In genomic region chrX:153944140-153944799, GRCh38 we compare ENCODE assay signal across 8 cellular contexts. TPM values are rescaled to one million over a fixed set of nuclear protein-coding genes. Genes with fewer than 3 reads are reported as not detected.
A peak's percentile ranks its signal among the peaks of the same experiment; 100 is the strongest.
DNase-seq lines count a peak whose midpoint lies in the region; ATAC-seq, FAIRE-seq and TF ChIP-seq lines count a peak whose summit lies in the region.

TSS of gene RENBP (minus strand) at chrX:153944643. CDS start at chrX:153944610, 33 bp downstream.

- BruUV-seq in K562 (replicated peaks; lab: Mats Ljungman, UMichigan) (TSS peak; percentile 38), HepG2 (replicated peaks; lab: Mats Ljungman, UMichigan) (no TSS peak)

- H3K9me3 ChIP-seq in BLaER1 treated with 17β-estradiol and CSF1 and Interleukin-3, amounts not matched to agents 10 nM and 100 nM (replicated peaks in 1 of 11) = no peaks in the 10 kb centered on the region
- H3K9me3 ChIP-seq in K562 (replicated peaks; ENCODE audit: control insufficient read depth, insufficient read depth, low read depth, low read length) (no peaks in the 10 kb centered on the region), HepG2 (ENCODE audit: low read length) (no peaks in the 10 kb centered on the region), stomach smooth muscle (ENCODE audit: control insufficient read depth in 2 of 2, low read length in 2 of 2) (no peaks in the 10 kb centered on the region)

- peak within 1 kb of the TSS; percentile 72 to 82 (median 77) for H3K9ac ChIP-seq in BLaER1 treated with 17β-estradiol and CSF1 and Interleukin-3, amounts not matched to agents 10 nM and 100 nM
- H3K9ac ChIP-seq in K562 (ENCODE audit: insufficient read depth in 1 of 2, low read depth in 2 of 2, low read length in 2 of 2) = peak within 1 kb of the TSS; percentile 64 to 91
- no peak within 1 kb of the TSS for H3K9ac ChIP-seq in HepG2 (ENCODE audit: insufficient read depth, low read depth, low read length)
- peak within 1 kb of the TSS; percentile 36 to 48 for H3K9ac ChIP-seq in stomach smooth muscle (ENCODE audit: low read length in 2 of 2)

- CTCF ChIA-PET in K562 (lab: Yijun Ruan, JAX; ENCODE audit: low intra/inter-chr PET ratio) (no interaction called here), HepG2 (lab: Yijun Ruan, JAX; ENCODE audit: low intra/inter-chr PET ratio, low total read pairs) (no interaction called here)

- no peak for TF ChIP-seq RAD21 in K562 (CRISPR knock-in tag; conservative IDR thresholded peaks at IDR 0.05 in 1 of 2, IDR thresholded peaks at IDR 0.05 in 1 of 2)
- TF ChIP-seq RAD21 in HepG2 (CRISPR knock-in tag; IDR thresholded peaks at IDR 0.05) = no peak

- 22% methylated on average over 9 of the region's 31 CpGs for WGBS in K562 (ENCODE audit: insufficient coverage, low coverage, missing lambda C conversion rate)
- no CpG with 5 or more reads among the region's 31 CpGs for WGBS in HepG2 (ENCODE audit: low lambda C conversion rate)

- TF ChIP-seq POLR2A in K562 (conservative IDR thresholded peaks at IDR 0.05) (peak; percentile 56; the same call in 1 of the 2 replicates), HepG2 (IDR thresholded peaks at IDR 0.05; ENCODE audit: insufficient read depth in 1 of 2, low read depth in 2 of 2, low read length in 2 of 2) (no peak)

- intact Hi-C loops in K562 (cut with micrococcal nuclease) = no loop called here
- intact Hi-C loops in HepG2 (cut with micrococcal nuclease; ENCODE audit: unreplicated experiment) = loop anchor here (10.0 kb wide), 1 partner anchor 179 kb away; the partner anchor contains the start of gene PLXNB3

- H4K20me1 ChIP-seq in BLaER1 treated with 17β-estradiol and CSF1 and Interleukin-3, amounts not matched to agents 10 nM and 100 nM = peaks cover 30 to 86% (median 71%) of the 10 kb centered on the region in 11 experiments
- H4K20me1 ChIP-seq in K562 (replicated peaks; ENCODE audit: control insufficient read depth, insufficient read depth, low read length) = no peaks in the 10 kb centered on the region
- no peaks in the 10 kb centered on the region for H4K20me1 ChIP-seq in HepG2 (ENCODE audit: insufficient read depth, low read length)

- ATAC-seq in K562 = peak; percentile 73
- ATAC-seq in HepG2 = no peak
- ATAC-seq in GM18909 (IDR thresholded peaks at IDR 0.05; ENCODE audit: poor library complexity, unreplicated experiment) = no peak

- H3K79me2 ChIP-seq in K562 (ENCODE audit: control insufficient read depth, insufficient read depth, low read length) (peaks cover 7% of the 10 kb centered on the region; the same call in 2 of the 3 replicates), HepG2 (ENCODE audit: insufficient read depth, low read length) (no peaks in the 10 kb centered on the region)

- TF ChIP-seq EP300 in K562 (IDR thresholded peaks at IDR 0.05; ENCODE audit: low read length) (no peak), HepG2 (IDR thresholded peaks at IDR 0.05; ENCODE audit: low read depth in 2 of 2, low read length in 2 of 2) (no peak), HepG2 (CRISPR knock-in tag; IDR thresholded peaks at IDR 0.05; ENCODE audit: borderline replicate concordance) (no peak)

- peak; percentile 2 for DNase-seq in NCI-H1436 treated with DMSO at 0.1 percent for 48 hours (lab: John Stamatoyannopoulos, UW)
- peak; percentile 59 to 77 (median 60) for DNase-seq in K562 (ENCODE audit: extremely low read depth in 1 of 4, low spot score in 3 of 4)
- no peak for DNase-seq in HepG2 (ENCODE audit: low spot score)
- no peak for DNase-seq in occipital lobe (lab: John Stamatoyannopoulos, UW)
- no peak for DNase-seq in GDM1 (lab: John Stamatoyannopoulos, UW)

- H3K27ac ChIP-seq in BLaER1 treated with 17β-estradiol and CSF1 and Interleukin-3, amounts not matched to agents 10 nM and 100 nM = peak within 1 kb of the TSS; percentile 60 to 84 (median 80)
- peak within 1 kb of the TSS; percentile 60 for H3K27ac ChIP-seq in K562 (ENCODE audit: extremely low read depth, low read depth, low read length)
- no peak within 1 kb of the TSS for H3K27ac ChIP-seq in HepG2 (ENCODE audit: extremely low read length, insufficient read depth, low read length)
- no peak within 1 kb of the TSS for H3K27ac ChIP-seq in stomach smooth muscle (ENCODE audit: low read length)

- H3K4me2 ChIP-seq in BLaER1 treated with 17β-estradiol and CSF1 and Interleukin-3, amounts not matched to agents 10 nM and 100 nM = peak within 1 kb of the TSS; percentile 72 to 93 (median 85)
- H3K4me2 ChIP-seq in K562 (ENCODE audit: insufficient read depth, low read length) (peak within 1 kb of the TSS; percentile 78), HepG2 (ENCODE audit: low read depth, low read length) (no peak within 1 kb of the TSS; the same call in 1 of the 2 replicates)

- TF ChIP-seq CTCF in K562 (IDR thresholded peaks at IDR 0.05 in 2 of 3, conservative IDR thresholded peaks at IDR 0.05 in 1 of 3; ENCODE audit: insufficient read depth in 2 of 3, low read depth in 1 of 3, low read length in 3 of 3) (no peak), HepG2 (CRISPR knock-in tag; IDR thresholded peaks at IDR 0.05) (no peak)

- H2AFZ ChIP-seq in K562 (ENCODE audit: low read depth, low read length) (peak within 1 kb of the TSS; percentile 78), HepG2 (ENCODE audit: low read length) (no peak within 1 kb of the TSS)

- POLR2A ChIA-PET in K562 (lab: Yijun Ruan, JAX) (interaction anchor here (1.1 to 1.6 kb wide), 4 partner anchors 9 to 74 kb away, joined by 3 to 5 read pairs (median 4); partner anchors contain the start of genes ARHGAP4 and NAA10), HepG2 (lab: Yijun Ruan, JAX) (interaction anchor here (1.4 to 5.8 kb wide), 2 partner anchors 9 to 16 kb away, joined by 5 to 82 read pairs; partner anchors contain the start of gene NAA10)

- H3K4me3 ChIP-seq in BLaER1 treated with 17β-estradiol and CSF1 and Interleukin-3, amounts not matched to agents 10 nM and 100 nM = peak within 1 kb of the TSS; percentile 51 to 70 (median 58)
- H3K4me3 ChIP-seq in K562 (peak within 1 kb of the TSS; percentile 44), HepG2 (replicated peaks in 1 of 3; ENCODE audit: insufficient read depth in 1 of 3, low read depth in 2 of 3, low read length in 3 of 3) (no peak within 1 kb of the TSS; a peak in 1 of 6 replicates), stomach smooth muscle (ENCODE audit: low read length in 2 of 2) (peak within 1 kb of the TSS; percentile 49 to 60)

- FAIRE-seq in K562 (lab: Jason Lieb, UNC) (peak; percentile 72), HepG2 (lab: Jason Lieb, UNC) (no peak)

- peaks cover 74 to 94% (median 89%) of the 10 kb centered on the region in 10 experiments for H3K4me1 ChIP-seq in BLaER1 treated with 17β-estradiol and CSF1 and Interleukin-3, amounts not matched to agents 10 nM and 100 nM
- peaks cover 16 to 76% of the 10 kb centered on the region in 2 experiments for H3K4me1 ChIP-seq in K562 (replicated peaks in 1 of 2; ENCODE audit: control insufficient read depth in 2 of 2, insufficient read depth in 2 of 2, low read length in 2 of 2)
- H3K4me1 ChIP-seq in HepG2 (ENCODE audit: insufficient read depth, low read length) = peaks cover 59% of the 10 kb centered on the region
- peaks cover 28% of the 10 kb centered on the region for H3K4me1 ChIP-seq in stomach smooth muscle (ENCODE audit: control insufficient read depth, insufficient read depth, low read length)

- H3K9me1 ChIP-seq in K562 (ENCODE audit: control insufficient read depth, insufficient read depth, low read length) = no peaks in the 10 kb centered on the region

- peaks cover 63 to 92% (median 79%) of the 10 kb centered on the region in 11 experiments for H3K27me3 ChIP-seq in BLaER1 treated with 17β-estradiol and CSF1 and Interleukin-3, amounts not matched to agents 10 nM and 100 nM
- no peaks in the 10 kb centered on the region for H3K27me3 ChIP-seq in K562 (ENCODE audit: control insufficient read depth in 2 of 2, insufficient read depth in 2 of 2, low read length in 2 of 2)
- no peaks in the 10 kb centered on the region for H3K27me3 ChIP-seq in HepG2 (ENCODE audit: control insufficient read depth in 1 of 2, insufficient read depth in 2 of 2, low read length in 2 of 2)
- peaks cover 0 to 8% of the 10 kb centered on the region in 2 donors for H3K27me3 ChIP-seq in stomach smooth muscle (ENCODE audit: control insufficient read depth in 1 of 2, insufficient read depth in 2 of 2, low read length in 2 of 2)

- peaks cover under 1 to 33% (median 9%) of the 10 kb centered on the region in 11 experiments; a peak in 15 of 22 replicates for H3K36me3 ChIP-seq in BLaER1 treated with 17β-estradiol and CSF1 and Interleukin-3, amounts not matched to agents 10 nM and 100 nM
- H3K36me3 ChIP-seq in K562 (ENCODE audit: control insufficient read depth, insufficient read depth, low read length) (peaks cover 24% of the 10 kb centered on the region), HepG2 (replicated peaks in 1 of 2; ENCODE audit: control insufficient read depth in 1 of 2, insufficient read depth in 2 of 2, low read length in 2 of 2) (no peaks in the 10 kb centered on the region), stomach smooth muscle (ENCODE audit: control insufficient read depth in 2 of 2, insufficient read depth in 2 of 2, low read length in 2 of 2) (no peaks in the 10 kb centered on the region)

- in situ Hi-C loops in K562 (cut with MboI) = no loop called here
- in situ Hi-C loops in HepG2 (cut with HindIII; ENCODE audit: extremely low pct_ligation_motif_present, low pct_unique_long_range_greater_than_20kb) = no loop called here

RNA-seq across cellular contexts. Expression of gene RENBP, which starts in this region (rescaled TPM):
- 14.9 and 45.4 TPM in 2 replicates for total RNA-seq in K562 (2011; cell fraction: chromatin; rRNA removed; ENCODE audit: low replicate concordance)
- 31.0 and 32.8 TPM in 2 replicates for total RNA-seq in K562 (2011; cell fraction: nucleolus; rRNA removed)
- 15.7 and 24.1 TPM in 2 replicates for total RNA-seq in K562 (2011; cell fraction: nucleoplasm; rRNA removed)
- total RNA-seq in K562 (2014; rRNA removed) (8.4 and 9.5 TPM in 2 replicates), K562 (2014; rRNA removed; fragmentation: Illumina TruSeq; extraction: Trizol) (2.7 and 4.0 TPM in 2 replicates), K562 (2015; rRNA removed; fragmentation: Illumina TruSeq; extraction: Trizol) (12.3 and 13.4 TPM in 2 replicates), K562 (2021) (9.6 and 14.8 TPM in 2 replicates), HepG2 (2016; rRNA removed; fragmentation: Illumina TruSeq; extraction: Trizol) (0.77 and 1.4 TPM in 2 replicates), occipital lobe (2.8 TPM)
- polyA plus RNA-seq in K562 (2011; rRNA removed) (12.7 and 16.4 TPM in 2 replicates), K562 (2014; fragmentation: Illumina TruSeq; extraction: Trizol) (5.6 and 7.3 TPM in 2 replicates), K562 (2014; fragmentation: Nextera tagmentation; extraction: Ambion mirVana) (under 1 TPM in 1 of 2 experiments, not detected in 1; 0.07 TPM), K562 (2014; rRNA removed) (11.1 and 11.6 TPM in 2 replicates), HepG2 (2011; rRNA removed) (2.0 and 2.6 TPM in 2 replicates)
- 21.2 and 25.6 TPM in 2 replicates for polyA plus RNA-seq in K562 (2011; cell fraction: cytosol; rRNA removed)
- polyA plus RNA-seq in K562 (2011; cell fraction: nucleus; rRNA removed) = 48.7 and 48.8 TPM in 2 replicates
- polyA plus RNA-seq in K562 (2012) = 24.3 and 60.0 TPM in 2 replicates
- 5.5 and 12.0 TPM in 2 replicates for polyA minus RNA-seq in K562 (2011; rRNA and poly(A)+ RNA removed)
- polyA minus RNA-seq in K562 (2011; cell fraction: cytosol; rRNA and poly(A)+ RNA removed) = 7.0 and 13.6 TPM in 2 replicates
- 9.8 and 16.1 TPM in 2 replicates for polyA minus RNA-seq in K562 (2011; cell fraction: nucleus; rRNA and poly(A)+ RNA removed)
- not detected in 2 replicates for total RNA-seq in HepG2 (2016; cell fraction: cytosol; rRNA removed; fragmentation: Illumina TruSeq; extraction: Trizol; ENCODE audit: low read depth)
- total RNA-seq in HepG2 (2016; cell fraction: insoluble cytoplasmic fraction; rRNA removed; fragmentation: Illumina TruSeq; extraction: Trizol) = 0.48 and 1.3 TPM in 2 replicates
- total RNA-seq in HepG2 (2016; cell fraction: membrane; rRNA removed; fragmentation: Illumina TruSeq; extraction: Trizol) = 0.31 and 0.34 TPM in 2 replicates
- 0.78 and 1.4 TPM in 2 replicates for total RNA-seq in HepG2 (2016; cell fraction: nucleus; rRNA removed; fragmentation: Illumina TruSeq; extraction: Trizol)
- polyA plus RNA-seq in HepG2 (2011; cell fraction: cytosol; rRNA removed) = 2.7 and 3.2 TPM in 2 replicates
- polyA plus RNA-seq in HepG2 (2011; cell fraction: nucleus; rRNA removed) = 7.0 and 9.2 TPM in 2 replicates
- 1.5 and 2.1 TPM in 2 replicates for polyA plus RNA-seq in HepG2 (2012)
- 0.29 and 0.48 TPM in 2 replicates for polyA plus RNA-seq in HepG2 (2016; cell fraction: cytosol; fragmentation: Illumina TruSeq; extraction: Trizol; ENCODE audit: low read depth)
- polyA plus RNA-seq in HepG2 (2016; cell fraction: insoluble cytoplasmic fraction; fragmentation: Illumina TruSeq; extraction: Trizol; ENCODE audit: low read depth) = 0.72 and 1.8 TPM in 2 replicates
- 0.16 and 0.45 TPM in 2 replicates for polyA plus RNA-seq in HepG2 (2016; cell fraction: membrane; fragmentation: Illumina TruSeq; extraction: Trizol; ENCODE audit: low read depth)
- polyA plus RNA-seq in HepG2 (2016; cell fraction: nucleus; fragmentation: Illumina TruSeq; extraction: Trizol; ENCODE audit: insufficient read depth, low read depth) = 0.89 and 1.6 TPM in 2 replicates
- polyA minus RNA-seq in HepG2 (2011; rRNA and poly(A)+ RNA removed; ENCODE audit: low replicate concordance) = 3.3 TPM in 1 of 2 replicates, not detected in the other
- 0.53 and 1.5 TPM in 2 replicates for polyA minus RNA-seq in HepG2 (2011; cell fraction: cytosol; rRNA and poly(A)+ RNA removed)
- 1.6 and 1.7 TPM in 2 replicates for polyA minus RNA-seq in HepG2 (2011; cell fraction: nucleus; rRNA and poly(A)+ RNA removed)

Comparison
In these comparisons a context has a peak if more than half of its experiments do, and no peak if none do; other contexts are left out.
1. H3K27ac ChIP-seq: peak in BLaER1 treated with 17β-estradiol and CSF1 and Interleukin-3, amounts not matched to agents 10 nM and 100 nM (11 of 11) and K562 (single experiment); none in HepG2 (single experiment) and stomach smooth muscle (single experiment).
2. H3K4me3 ChIP-seq: peak in BLaER1 treated with 17β-estradiol and CSF1 and Interleukin-3, amounts not matched to agents 10 nM and 100 nM (10 of 10), K562 (single experiment) and stomach smooth muscle (2 of 2); none in HepG2 (0 of 3).
3. DNase-seq: peak in NCI-H1436 treated with DMSO at 0.1 percent for 48 hours (single experiment) and K562 (4 of 4); none in HepG2 (single experiment), occipital lobe (single experiment) and GDM1 (single experiment).